In genomic region chr4:151961456-151961855, GRCh38 we compare ENCODE assay signal across 24 cellular contexts.
"Had no signal": no experiment of that assay in that cellular context is flagged by ENCODE, and none has a peak within 500 bp of the region (broad histone marks: within the 10 kb centered on the region; RNA-seq: fewer than 3 reads in every experiment).

No MANE protein-coding gene starts in this region.

- H3K27ac ChIP-seq: body of pancreas, cardiac muscle cell, hepatocyte, left lung, testis, vagina had no signal

- H3K9me3 ChIP-seq: body of pancreas, left lung, testis, vagina had no signal

- H3K4me1 Mint-ChIP-seq: activated naive CD8-positive, alpha-beta T cell treated with anti-CD3 and anti-CD28 coated beads, Interleukin-2, amount 50 U/mL, for 24 hours; immature natural killer cell; natural killer cell; stimulated activated naive CD8-positive, alpha-beta T cell treated with anti-CD3 and anti-CD28 coated beads, Interleukin-15, amount 100 ng/mL, for 72 hours had no signal

- H3K27me3 ChIP-seq: body of pancreas, cardiac muscle cell, hepatocyte, left lung, testis, vagina had no signal

- H3K9me3 Mint-ChIP-seq: activated CD4-positive, alpha-beta memory T cell treated with anti-CD3 and anti-CD28 coated beads for 36 hours; activated naive CD8-positive, alpha-beta T cell treated with anti-CD3 and anti-CD28 coated beads, Interleukin-2, amount 50 U/mL, for 24 hours; immature natural killer cell; natural killer cell had no signal

- ATAC-seq: activated naive CD8-positive, alpha-beta T cell treated with anti-CD3 and anti-CD28 coated beads, Interleukin-2, amount 50 U/mL, for 24 hours; body of pancreas; left lung; natural killer cell; stimulated activated naive CD8-positive, alpha-beta T cell treated with anti-CD3 and anti-CD28 coated beads, Interleukin-15, amount 100 ng/mL, for 72 hours; T-helper 17 cell had no signal

- H3K36me3 ChIP-seq: cardiac muscle cell, left lung, vagina had no signal

- DNase-seq: activated CD4-positive, alpha-beta memory T cell treated with anti-CD3 and anti-CD28 coated beads for 36 hours; activated CD4-positive, alpha-beta T cell treated with anti-CD3 and anti-CD28 coated beads for 4 hours; activated CD4-positive, CD25-positive, alpha-beta regulatory T cell; activated gamma-delta T cell; activated naive CD4-positive, alpha-beta T cell treated with anti-CD3 and anti-CD28 coated beads, Interleukin-2, amount 50 U/mL, for 16 hours; activated naive CD8-positive, alpha-beta T cell treated with anti-CD3 and anti-CD28 coated beads, Interleukin-2, amount 50 U/mL, for 24 hours; body of pancreas; effector CD4-positive, alpha-beta T cell; erythroblast; foreskin fibroblast; immature natural killer cell; kidney glomerular epithelial cell; left lung; natural killer cell; retina; stimulated activated CD4-positive, alpha-beta T cell treated with anti-CD3 and anti-CD28 coated beads, Interleukin-1b, Interleukin-23, amount 100 ng/mL, for 48 hours; stimulated activated naive CD8-positive, alpha-beta T cell treated with anti-CD3 and anti-CD28 coated beads, Interleukin-15, amount 100 ng/mL, for 72 hours; T-helper 17 cell had no signal

- H3K27me3 Mint-ChIP-seq: activated CD4-positive, alpha-beta memory T cell treated with anti-CD3 and anti-CD28 coated beads for 36 hours; activated naive CD8-positive, alpha-beta T cell treated with anti-CD3 and anti-CD28 coated beads, Interleukin-2, amount 50 U/mL, for 24 hours; stimulated activated naive CD8-positive, alpha-beta T cell treated with anti-CD3 and anti-CD28 coated beads, Interleukin-15, amount 100 ng/mL, for 72 hours had no signal

- H3K36me3 Mint-ChIP-seq: activated CD4-positive, alpha-beta memory T cell treated with anti-CD3 and anti-CD28 coated beads for 36 hours; immature natural killer cell; mesothelial cell of epicardium; natural killer cell had no signal

- H3K27ac Mint-ChIP-seq: activated CD4-positive, alpha-beta memory T cell treated with anti-CD3 and anti-CD28 coated beads for 36 hours; activated naive CD8-positive, alpha-beta T cell treated with anti-CD3 and anti-CD28 coated beads, Interleukin-2, amount 50 U/mL, for 24 hours; immature natural killer cell; mesothelial cell of epicardium; natural killer cell; progenitor cell of endocrine pancreas; stimulated activated naive CD8-positive, alpha-beta T cell treated with anti-CD3 and anti-CD28 coated beads, Interleukin-15, amount 100 ng/mL, for 72 hours; T-helper 17 cell had no signal

- H3K4me1 ChIP-seq: body of pancreas, left lung, vagina had no signal

- H3K4me3 ChIP-seq: body of pancreas, cardiac muscle cell, hepatocyte, left lung, testis, vagina had no signal

- H3K4me3 Mint-ChIP-seq: activated CD4-positive, alpha-beta memory T cell treated with anti-CD3 and anti-CD28 coated beads for 36 hours; activated naive CD8-positive, alpha-beta T cell treated with anti-CD3 and anti-CD28 coated beads, Interleukin-2, amount 50 U/mL, for 24 hours; immature natural killer cell; mesothelial cell of epicardium; natural killer cell; stimulated activated naive CD8-positive, alpha-beta T cell treated with anti-CD3 and anti-CD28 coated beads, Interleukin-15, amount 100 ng/mL, for 72 hours; T-helper 17 cell had no signal
